Comparison of ENCODE assay signal across 8 cellular contexts in genomic region chr1:75616436-75617433, GRCh38. TPM values are rescaled to one million over a fixed set of nuclear protein-coding genes. Genes with fewer than 3 reads are reported as not detected.
DNase-seq lines count a peak whose midpoint lies in the region; ATAC-seq and TF ChIP-seq lines count a peak whose summit lies in the region.

No MANE protein-coding gene starts in this region.

- no peak overlapping the region for H3K18ac ChIP-seq in trophoblast cell (ENCODE audit: low read length)

- no peak overlapping the region for H3K23ac ChIP-seq in trophoblast cell (ENCODE audit: low read length)

- H2AK5ac ChIP-seq in trophoblast cell (ENCODE audit: low read length): no peak overlapping the region

- H4K12ac ChIP-seq in trophoblast cell (ENCODE audit: low read depth, low read length): no peak overlapping the region

- DNase-seq in EH (ENCODE audit: low read depth) (peak; percentile 27), T-helper 17 cell (no peak), fibroblast of villous mesenchyme (ENCODE audit: low read depth) (peak; percentile 15), trophoblast cell (no peak), MV-4-11 (lab: John Stamatoyannopoulos, UW) (no peak)

- H3K79me2 ChIP-seq in trophoblast cell (ENCODE audit: control insufficient read depth, insufficient read depth, low read length, poor library complexity): no peaks in the 10 kb centered on the region

- no peak for TF ChIP-seq CTCF in fibroblast of villous mesenchyme (IDR thresholded peaks at IDR 0.05; ENCODE audit: insufficient read depth, low read depth, low read length)

- no peaks in the 10 kb centered on the region for H3K79me1 ChIP-seq in trophoblast cell (ENCODE audit: low read length)

- H3K9me3 ChIP-seq in T-helper 17 cell (ENCODE audit: control insufficient read depth, low read length, poor library complexity, severe bottlenecking) (no peaks in the 10 kb centered on the region), trophoblast cell (ENCODE audit: insufficient read depth, low read depth, low read length) (peaks cover 2% of the 10 kb centered on the region)

- H2BK5ac ChIP-seq in trophoblast cell (ENCODE audit: low read depth, low read length, poor library complexity): no peak overlapping the region

- H3K4me2 ChIP-seq in trophoblast cell (ENCODE audit: low read length): peak overlapping the region; percentile 98

- no peak overlapping the region for H3K27ac ChIP-seq in trophoblast cell (ENCODE audit: low read depth, low read length)

- H3K4me3 ChIP-seq in fibroblast of villous mesenchyme (ENCODE audit: low read depth, low read length) (no peak overlapping the region), trophoblast cell (ENCODE audit: low read depth, low read length) (peak overlapping the region; percentile 33)

- H3K4me3 Mint-ChIP-seq in T-helper 17 cell: peak overlapping the region; percentile 77

- H4K91ac ChIP-seq in trophoblast cell (ENCODE audit: low read depth, low read length): no peak overlapping the region

- peaks cover 64% of the 10 kb centered on the region for H3K27me3 Mint-ChIP-seq in T-helper 17 cell

- no peak for ATAC-seq in T-helper 17 cell
- no peak for ATAC-seq in HG03135 (IDR thresholded peaks at IDR 0.05; ENCODE audit: unreplicated experiment)
- ATAC-seq in HG03378 (IDR thresholded peaks at IDR 0.05; ENCODE audit: unreplicated experiment): no peak
- ATAC-seq in HG02884 (IDR thresholded peaks at IDR 0.05; ENCODE audit: unreplicated experiment): no peak

- no peaks in the 10 kb centered on the region for H3K36me3 ChIP-seq in trophoblast cell (ENCODE audit: control insufficient read depth in 1 of 2, insufficient read depth in 2 of 2, low read length in 2 of 2)

- H3K27ac Mint-ChIP-seq in T-helper 17 cell: no peak overlapping the region

- H3K4ac ChIP-seq in trophoblast cell (ENCODE audit: low read depth, low read length): no peak overlapping the region

- no peak overlapping the region for H2AFZ ChIP-seq in trophoblast cell (ENCODE audit: insufficient read depth, low read length, poor library complexity)

- H3K27me3 ChIP-seq in trophoblast cell (ENCODE audit: insufficient read depth, low read length): peaks cover 29% of the 10 kb centered on the region

- peaks cover 16% of the 10 kb centered on the region for H3K4me1 Mint-ChIP-seq in T-helper 17 cell

- no peak overlapping the region for H2BK12ac ChIP-seq in trophoblast cell (ENCODE audit: low read length)

- H2BK120ac ChIP-seq in trophoblast cell (ENCODE audit: insufficient read depth, low read length, poor library complexity): no peak overlapping the region

- H3K4me1 ChIP-seq in trophoblast cell (ENCODE audit: control insufficient read depth in 1 of 2, insufficient read depth in 2 of 2, low read length in 2 of 2): peaks cover 5 to 13% of the 10 kb centered on the region in 2 experiments

- no peak overlapping the region for H3K14ac ChIP-seq in trophoblast cell (ENCODE audit: low read length)

- H3K36me3 Mint-ChIP-seq in T-helper 17 cell (ENCODE audit: low read depth): peaks cover 9% of the 10 kb centered on the region

- no peak overlapping the region for H4K8ac ChIP-seq in trophoblast cell (ENCODE audit: low read depth, low read length)

- H3K9ac ChIP-seq in trophoblast cell (ENCODE audit: low read length): no peak overlapping the region

- no CpG with 5 or more reads among the region's 39 CpGs for WGBS in trophoblast cell (ENCODE audit: extremely low coverage, insufficient coverage, insufficient read length)

RNA-seq across cellular contexts. Expression of gene SLC44A5, which starts 5.8 kb away (rescaled TPM):
- total RNA-seq in T-helper 17 cell (1 to 10 TPM in 1 of 2 donors, not detected in 1; 1.1 TPM), fibroblast of villous mesenchyme (under 0.01 TPM in 2 replicates)
- 1.7 and 1.9 TPM in 2 replicates for polyA plus RNA-seq in trophoblast cell (2013)

Comparison
In these comparisons a context has a peak if more than half of its experiments do, and no peak if none do; other contexts are left out.
1. DNase-seq: peak in EH (single experiment) and fibroblast of villous mesenchyme (single experiment); none in T-helper 17 cell (0 of 3), trophoblast cell (0 of 2) and MV-4-11 (single experiment).